In the genomic region with DNA sequence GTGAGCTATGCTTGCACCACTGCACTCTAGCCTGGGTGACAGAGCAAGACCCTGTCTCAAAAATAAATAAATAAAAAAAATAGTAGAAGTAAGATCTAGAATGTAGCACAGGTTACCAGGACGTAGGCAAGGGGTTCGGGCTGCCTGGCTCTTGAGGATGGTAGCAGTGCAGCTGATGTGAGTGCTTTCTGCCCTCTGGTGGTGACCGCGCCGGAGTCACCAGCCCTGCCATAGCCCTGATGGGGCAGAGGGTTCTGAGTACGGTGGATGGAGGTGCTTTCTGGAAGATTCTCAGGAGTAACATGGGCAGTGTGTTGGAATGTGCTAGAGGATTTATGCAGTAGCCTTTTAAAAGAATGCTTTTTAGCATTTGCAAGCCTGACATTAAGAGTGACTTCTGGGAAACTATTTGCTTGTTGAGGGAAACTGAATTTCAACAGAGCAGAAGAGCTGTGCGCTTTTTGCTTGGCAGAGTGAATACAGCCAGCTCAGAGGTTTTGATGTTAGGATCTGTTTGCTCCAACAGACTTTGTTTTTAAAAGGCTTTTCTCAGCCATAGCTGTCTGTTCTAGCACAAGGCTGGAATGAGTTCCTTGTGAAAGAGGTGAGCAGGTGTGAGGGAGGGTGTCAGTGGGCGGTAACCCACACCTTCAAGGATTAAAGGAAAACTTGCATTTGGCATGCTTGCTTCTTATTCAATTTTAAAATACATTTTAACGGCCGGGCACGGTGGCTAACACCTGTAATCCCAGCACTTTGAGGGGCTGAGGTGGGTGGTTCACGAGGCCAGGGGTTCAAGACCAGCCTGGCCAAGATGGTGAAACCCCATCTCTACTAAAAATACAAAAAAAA, we compare ENCODE assay signal across 8 cellular contexts.
DNase-seq lines count a peak whose midpoint lies in the region; ATAC-seq and TF ChIP-seq lines count a peak whose summit lies in the region.

No MANE protein-coding gene starts in this region.

- peaks cover 87% of the 10 kb centered on the region for H3K36me3 Mint-ChIP-seq in MCF 10A (ENCODE audit: insufficient read depth, unreplicated experiment)

- peaks cover 6% of the 10 kb centered on the region for H3K36me3 ChIP-seq in kidney epithelial cell (ENCODE audit: control insufficient read depth, insufficient read depth, low read length)

- no peak overlapping the region for H3K27ac Mint-ChIP-seq in MCF 10A (ENCODE audit: low read depth, unreplicated experiment)

- no peak for ATAC-seq in HG03439 (IDR thresholded peaks at IDR 0.05; ENCODE audit: unreplicated experiment)

- CTCF ChIA-PET in MCF 10A (lab: Yijun Ruan, JAX): interaction anchor here (0.6 to 6.0 kb wide), 32 partner anchors 9 to 390 kb away, joined by 3 to 40 read pairs (median 4); a partner anchor contains a TSS

- intact Hi-C loops in MCF 10A (cut with micrococcal nuclease): loop anchor here (1.0 kb wide), 2 partner anchors 92 to 390 kb away; no protein-coding TSS in a partner anchor

- H3K27me3 Mint-ChIP-seq in MCF 10A (ENCODE audit: insufficient read depth, unreplicated experiment): no peaks in the 10 kb centered on the region

- DNase-seq in NAMALWA (ENCODE audit: low spot score): peak; percentile 72
- peak; percentile 63 for DNase-seq in MCF 10A (ENCODE audit: unreplicated experiment)
- no peak for DNase-seq in kidney epithelial cell (ENCODE audit: low read depth)
- DNase-seq in stimulated activated CD4-positive, alpha-beta T cell treated with anti-CD3 and anti-CD28 coated beads, Interleukin-2, amount 100 ng/mL, for 4 hours (ENCODE audit: low read depth): peak; percentile 59
- DNase-seq in NCI-H748 treated with DMSO at 0.1 percent for 48 hours (lab: John Stamatoyannopoulos, UW): no peak

- no peak overlapping the region for H3K4me3 Mint-ChIP-seq in MCF 10A (ENCODE audit: unreplicated experiment)

- POLR2A ChIA-PET in MCF 10A (lab: Yijun Ruan, JAX): interaction anchor here (0.6 to 5.7 kb wide), 11 partner anchors 11 to 390 kb away, joined by 3 to 33 read pairs (median 4); a partner anchor contains a TSS

- peaks cover 21% of the 10 kb centered on the region for H3K4me1 Mint-ChIP-seq in MCF 10A (ENCODE audit: insufficient read depth, unreplicated experiment)

- H3K9me3 Mint-ChIP-seq in MCF 10A (ENCODE audit: unreplicated experiment): no peaks in the 10 kb centered on the region

- no TSS peak for BruUV-seq in MCF 10A (replicated peaks; lab: Mats Ljungman, UMichigan)

- H3K4me3 ChIP-seq in WI38 (ENCODE audit: low read depth, low read length) (no peak overlapping the region), kidney epithelial cell (ENCODE audit: low read depth, low read length) (no peak overlapping the region)

- TF ChIP-seq CTCF in GM12874 (IDR thresholded peaks at IDR 0.05; ENCODE audit: insufficient read depth, low read depth, low read length) (peak; percentile 77), WI38 (IDR thresholded peaks at IDR 0.05; ENCODE audit: low read depth, low read length) (peak; percentile 62), MCF 10A (IDR thresholded peaks at IDR 0.05; ENCODE audit: unreplicated experiment) (peak; percentile 56), kidney epithelial cell (IDR thresholded peaks at IDR 0.05; ENCODE audit: insufficient read depth, low read length, poor library complexity, severe bottlenecking) (peak; percentile 84)

- H3K27me3 ChIP-seq in kidney epithelial cell (ENCODE audit: control insufficient read depth, insufficient read depth, low read length): no peaks in the 10 kb centered on the region

Comparison
In these comparisons a context has a peak if more than half of its experiments do, and no peak if none do; other contexts are left out.
1. DNase-seq: peak in NAMALWA (single experiment), MCF 10A (single experiment) and stimulated activated CD4-positive, alpha-beta T cell treated with anti-CD3 and anti-CD28 coated beads, Interleukin-2, amount 100 ng/mL, for 4 hours (single experiment); none in kidney epithelial cell (single experiment) and NCI-H748 treated with DMSO at 0.1 percent for 48 hours (single experiment).
2. Peak in every context shown above with its lines, with median percentiles within 50 percentile points of each other: CTCF ChIP-seq.